Comparison of ENCODE assay signal across 8 cellular contexts in the genomic region with DNA sequence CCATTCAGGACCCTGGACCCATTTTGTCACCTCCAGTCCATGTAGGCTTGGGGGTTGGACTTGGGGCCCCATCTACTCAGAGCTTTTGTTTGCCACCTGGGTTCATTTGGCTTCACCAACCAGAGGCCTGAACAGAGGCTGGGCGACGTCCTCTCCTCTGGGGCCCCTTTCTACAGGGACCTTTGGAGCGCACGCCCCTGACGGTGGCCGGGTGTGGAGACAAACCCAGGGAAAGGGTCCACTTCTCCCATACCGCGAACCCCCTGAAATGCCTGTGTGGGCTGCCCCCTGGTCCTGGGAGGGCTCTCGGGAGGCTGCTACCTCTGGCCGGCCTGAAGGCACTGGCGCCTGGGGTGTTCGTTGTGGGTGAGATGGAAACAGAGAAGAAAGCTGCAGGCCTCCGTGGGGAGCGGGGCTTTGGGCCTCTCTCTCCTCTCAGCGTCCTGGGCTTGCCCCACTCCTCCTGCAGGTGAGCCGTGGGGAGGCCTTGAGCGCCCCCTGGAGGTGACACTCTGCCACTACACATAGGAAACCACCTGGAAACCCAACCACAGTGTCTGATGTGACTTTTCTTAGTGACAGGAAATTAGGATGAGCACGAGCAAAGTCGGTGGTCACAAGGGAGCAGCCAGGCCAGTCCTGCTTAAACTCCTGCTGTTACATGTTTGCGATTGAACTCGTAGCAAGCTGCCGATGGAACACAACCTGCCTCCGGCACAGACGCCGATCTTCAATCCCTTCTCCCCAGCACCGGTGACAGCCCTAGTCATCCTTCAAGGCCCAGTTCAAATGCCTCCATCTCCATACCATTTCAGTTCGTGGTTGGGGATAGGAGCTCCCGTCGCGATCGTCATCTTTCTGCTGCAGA. TPM values are rescaled to one million over a fixed set of nuclear protein-coding genes. Genes with fewer than 3 reads are reported as not detected.
DNase-seq lines count a peak whose midpoint lies in the region; ATAC-seq, FAIRE-seq and TF ChIP-seq lines count a peak whose summit lies in the region.

No MANE protein-coding gene starts in this region.

- H3K36me3 Mint-ChIP-seq in HFFc6 (ENCODE audit: low read depth) = no peaks in the 10 kb centered on the region

- DNase-seq in D721Med (ENCODE audit: insufficient read length, low spot score) (peak; percentile 97), HFFc6 (no peak), NCI-H748 treated with DMSO at 0.1 percent for 48 hours (lab: John Stamatoyannopoulos, UW) (peak; percentile 15), fibroblast of mammary gland (ENCODE audit: low read depth) (no peak), retinal pigment epithelial cell (ENCODE audit: low read depth) (no peak), pons (ENCODE audit: low spot score) (no peak)
- DNase-seq in activated T-cell treated with anti-CD3 and anti-CD28 coated beads, Interleukin-2, amount 50 U/mL, for 1 hour = peak; percentile 56

- H3K27me3 Mint-ChIP-seq in HFFc6 (ENCODE audit: insufficient read depth) = peaks cover 39% of the 10 kb centered on the region

- TF ChIP-seq CTCF in D721Med (IDR thresholded peaks at IDR 0.05; ENCODE audit: insufficient read depth, missing control alignments) = peak; percentile 77
- peak; percentile 97 for TF ChIP-seq CTCF in HFFc6 (IDR thresholded peaks at IDR 0.05)
- TF ChIP-seq CTCF in fibroblast of mammary gland (conservative IDR thresholded peaks at IDR 0.05; ENCODE audit: control insufficient read depth, insufficient read depth, low read depth, low read length) = peak; percentile 78
- peak; percentile 98 for TF ChIP-seq CTCF in retinal pigment epithelial cell (conservative IDR thresholded peaks at IDR 0.05; ENCODE audit: low read depth, low read length)

- H3K4me3 ChIP-seq in fibroblast of mammary gland (ENCODE audit: control insufficient read depth, low read depth, low read length) (no peak overlapping the region), retinal pigment epithelial cell (ENCODE audit: low read length) (no peak overlapping the region)

- no peak overlapping the region for H3K27ac Mint-ChIP-seq in HFFc6

- no peak for ATAC-seq in GM19035 (IDR thresholded peaks at IDR 0.05; ENCODE audit: unreplicated experiment)

- H3K9me3 Mint-ChIP-seq in HFFc6 = no peaks in the 10 kb centered on the region

- H3K4me3 Mint-ChIP-seq in HFFc6 = no peak overlapping the region

- FAIRE-seq in D721Med (lab: Jason Lieb, UNC) = no peak

- H3K4me1 Mint-ChIP-seq in HFFc6 (ENCODE audit: low read depth) = peaks cover 8% of the 10 kb centered on the region

RNA-seq across cellular contexts. Expression of a gene that starts 12.0 kb away (rescaled TPM):
- total RNA-seq in HFFc6 (2021; fragmentation: NEBNext Ultra II Directional; extraction: Animal tissue kit (Norgen Biotek cat#: 25700)) = not detected

Comparison
In these comparisons a context has a peak if more than half of its experiments do, and no peak if none do; other contexts are left out.
1. DNase-seq: peak in D721Med (single experiment), NCI-H748 treated with DMSO at 0.1 percent for 48 hours (single experiment) and activated T-cell treated with anti-CD3 and anti-CD28 coated beads, Interleukin-2, amount 50 U/mL, for 1 hour (single experiment); none in HFFc6 (single experiment), fibroblast of mammary gland (single experiment), retinal pigment epithelial cell (single experiment) and pons (single experiment).
2. Peak in every context shown above with its lines, with median percentiles within 50 percentile points of each other: CTCF ChIP-seq.